ENCODE assay signal across 1 cellular context in the genomic region with DNA sequence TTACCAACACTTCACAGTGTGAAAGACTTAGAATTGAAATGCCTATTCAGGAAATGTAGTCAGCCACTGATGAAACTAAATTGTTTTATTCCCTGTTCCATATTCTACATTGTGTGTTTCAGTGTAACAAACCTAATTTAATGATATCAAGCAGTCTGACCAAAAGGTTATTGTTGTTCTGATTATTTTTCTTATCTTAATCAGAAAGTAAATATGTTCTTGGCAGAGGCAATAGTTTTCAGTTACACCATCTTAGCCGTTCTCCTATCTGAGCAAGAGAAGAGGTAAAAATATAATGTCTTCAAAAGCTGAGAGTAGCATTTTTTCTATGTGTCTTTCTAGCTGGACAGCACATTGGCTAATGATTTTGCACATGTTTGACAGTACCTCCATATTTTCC.
A peak's percentile ranks its signal among the peaks of the same experiment; 100 is the strongest.
TF ChIP-seq lines count a peak whose summit lies in the region.

No MANE protein-coding gene starts in this region.

TF ChIP-seq in liver, 16 proteins besides CTCF, POLR2A, EP300 and RAD21 (continued from another document):
- TF ChIP-seq, protein P1, sequence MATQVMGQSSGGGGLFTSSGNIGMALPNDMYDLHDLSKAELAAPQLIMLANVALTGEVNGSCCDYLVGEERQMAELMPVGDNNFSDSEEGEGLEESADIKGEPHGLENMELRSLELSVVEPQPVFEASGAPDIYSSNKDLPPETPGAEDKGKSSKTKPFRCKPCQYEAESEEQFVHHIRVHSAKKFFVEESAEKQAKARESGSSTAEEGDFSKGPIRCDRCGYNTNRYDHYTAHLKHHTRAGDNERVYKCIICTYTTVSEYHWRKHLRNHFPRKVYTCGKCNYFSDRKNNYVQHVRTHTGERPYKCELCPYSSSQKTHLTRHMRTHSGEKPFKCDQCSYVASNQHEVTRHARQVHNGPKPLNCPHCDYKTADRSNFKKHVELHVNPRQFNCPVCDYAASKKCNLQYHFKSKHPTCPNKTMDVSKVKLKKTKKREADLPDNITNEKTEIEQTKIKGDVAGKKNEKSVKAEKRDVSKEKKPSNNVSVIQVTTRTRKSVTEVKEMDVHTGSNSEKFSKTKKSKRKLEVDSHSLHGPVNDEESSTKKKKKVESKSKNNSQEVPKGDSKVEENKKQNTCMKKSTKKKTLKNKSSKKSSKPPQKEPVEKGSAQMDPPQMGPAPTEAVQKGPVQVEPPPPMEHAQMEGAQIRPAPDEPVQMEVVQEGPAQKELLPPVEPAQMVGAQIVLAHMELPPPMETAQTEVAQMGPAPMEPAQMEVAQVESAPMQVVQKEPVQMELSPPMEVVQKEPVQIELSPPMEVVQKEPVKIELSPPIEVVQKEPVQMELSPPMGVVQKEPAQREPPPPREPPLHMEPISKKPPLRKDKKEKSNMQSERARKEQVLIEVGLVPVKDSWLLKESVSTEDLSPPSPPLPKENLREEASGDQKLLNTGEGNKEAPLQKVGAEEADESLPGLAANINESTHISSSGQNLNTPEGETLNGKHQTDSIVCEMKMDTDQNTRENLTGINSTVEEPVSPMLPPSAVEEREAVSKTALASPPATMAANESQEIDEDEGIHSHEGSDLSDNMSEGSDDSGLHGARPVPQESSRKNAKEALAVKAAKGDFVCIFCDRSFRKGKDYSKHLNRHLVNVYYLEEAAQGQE (IDR thresholded peaks at IDR 0.05): no peak
- no peak for TF ChIP-seq HNF4G (IDR thresholded peaks at IDR 0.05)
- TF ChIP-seq FOXA2 (IDR thresholded peaks at IDR 0.05): peak; percentile 94
- TF ChIP-seq, protein P2, sequence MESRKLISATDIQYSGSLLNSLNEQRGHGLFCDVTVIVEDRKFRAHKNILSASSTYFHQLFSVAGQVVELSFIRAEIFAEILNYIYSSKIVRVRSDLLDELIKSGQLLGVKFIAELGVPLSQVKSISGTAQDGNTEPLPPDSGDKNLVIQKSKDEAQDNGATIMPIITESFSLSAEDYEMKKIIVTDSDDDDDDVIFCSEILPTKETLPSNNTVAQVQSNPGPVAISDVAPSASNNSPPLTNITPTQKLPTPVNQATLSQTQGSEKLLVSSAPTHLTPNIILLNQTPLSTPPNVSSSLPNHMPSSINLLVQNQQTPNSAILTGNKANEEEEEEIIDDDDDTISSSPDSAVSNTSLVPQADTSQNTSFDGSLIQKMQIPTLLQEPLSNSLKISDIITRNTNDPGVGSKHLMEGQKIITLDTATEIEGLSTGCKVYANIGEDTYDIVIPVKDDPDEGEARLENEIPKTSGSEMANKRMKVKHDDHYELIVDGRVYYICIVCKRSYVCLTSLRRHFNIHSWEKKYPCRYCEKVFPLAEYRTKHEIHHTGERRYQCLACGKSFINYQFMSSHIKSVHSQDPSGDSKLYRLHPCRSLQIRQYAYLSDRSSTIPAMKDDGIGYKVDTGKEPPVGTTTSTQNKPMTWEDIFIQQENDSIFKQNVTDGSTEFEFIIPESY (IDR thresholded peaks at IDR 0.05): no peak
- TF ChIP-seq RXRA (IDR thresholded peaks at IDR 0.05): peak; percentile 25 to 57
- TF ChIP-seq JUND (IDR thresholded peaks at IDR 0.05): peak in 1 of 2 donors; percentile 24
- TF ChIP-seq, protein P3, sequence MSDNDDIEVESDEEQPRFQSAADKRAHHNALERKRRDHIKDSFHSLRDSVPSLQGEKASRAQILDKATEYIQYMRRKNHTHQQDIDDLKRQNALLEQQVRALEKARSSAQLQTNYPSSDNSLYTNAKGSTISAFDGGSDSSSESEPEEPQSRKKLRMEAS (IDR thresholded peaks at IDR 0.05): no peak
- TF ChIP-seq TAF1 (conservative IDR thresholded peaks at IDR 0.05): no peak
- peak; percentile 45 for TF ChIP-seq YY1 (IDR thresholded peaks at IDR 0.05)
- TF ChIP-seq GABPA (IDR thresholded peaks at IDR 0.05 in 1 of 2, conservative IDR thresholded peaks at IDR 0.05 in 1 of 2): no peak
- TF ChIP-seq, protein P4, sequence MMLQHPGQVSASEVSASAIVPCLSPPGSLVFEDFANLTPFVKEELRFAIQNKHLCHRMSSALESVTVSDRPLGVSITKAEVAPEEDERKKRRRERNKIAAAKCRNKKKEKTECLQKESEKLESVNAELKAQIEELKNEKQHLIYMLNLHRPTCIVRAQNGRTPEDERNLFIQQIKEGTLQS (IDR thresholded peaks at IDR 0.05): no peak
- TF ChIP-seq EGR1 (IDR thresholded peaks at IDR 0.05; ENCODE audit: low read depth in 2 of 2): no peak
- TF ChIP-seq SP1 (IDR thresholded peaks at IDR 0.05): no peak
